Comparison of ENCODE assay signal across 9 cellular contexts in genomic region chr4:10107111-10108091, GRCh38. TPM values are rescaled to one million over a fixed set of nuclear protein-coding genes. Genes with fewer than 3 reads are reported as not detected.
A peak's percentile ranks its signal among the peaks of the same experiment; 100 is the strongest.
DNase-seq lines count a peak whose midpoint lies in the region; ATAC-seq and TF ChIP-seq lines count a peak whose summit lies in the region.
"Had no signal": no experiment of that assay in that cellular context is flagged by ENCODE, and none has a peak within 500 bp of the region (broad histone marks: within the 10 kb centered on the region; RNA-seq: fewer than 3 reads in every experiment).

No MANE protein-coding gene starts in this region.

- no peaks in the 10 kb centered on the region for H3K9me3 ChIP-seq in smooth muscle cell (replicated peaks; ENCODE audit: low read depth)

- no peaks in the 10 kb centered on the region for H3K27me3 Mint-ChIP-seq in activated T-cell treated with anti-CD3 and anti-CD28 coated beads, Interleukin-2, amount 50 U/mL, for 72 hours (ENCODE audit: low read depth)
- H3K27me3 Mint-ChIP-seq in glutamatergic neuron (ENCODE audit: unreplicated experiment), result peaks cover 12% of the 10 kb centered on the region

- H3F3A ChIP-seq in smooth muscle cell (ENCODE audit: low read depth), result peaks cover 35% of the 10 kb centered on the region

- peak overlapping the region; percentile 21 for H3K9ac ChIP-seq in smooth muscle cell (ENCODE audit: low read depth)

- no peak for ATAC-seq in activated T-cell treated with anti-CD3 and anti-CD28 coated beads, Interleukin-2, amount 50 U/mL, for 72 hours (replicated peaks in 1 of 2)
- no peak for ATAC-seq in HG02840 (IDR thresholded peaks at IDR 0.05; ENCODE audit: low FRiP score, unreplicated experiment)

- H3K27me3 ChIP-seq in smooth muscle cell (ENCODE audit: low read depth), result no peaks in the 10 kb centered on the region

- peaks cover 94% of the 10 kb centered on the region for H3K79me2 ChIP-seq in smooth muscle cell (ENCODE audit: low read depth)

- 63% methylated on average over 19 of the region's 19 CpGs for WGBS in smooth muscle cell (ENCODE audit: low lambda C conversion rate)

- H3K36me3 ChIP-seq in smooth muscle cell (ENCODE audit: low read depth), result no peaks in the 10 kb centered on the region

- H3K4me1 ChIP-seq in smooth muscle cell (ENCODE audit: low read depth), result peaks cover 55% of the 10 kb centered on the region

- no peak overlapping the region for H3K4me3 ChIP-seq in smooth muscle cell

- DNase-seq in H4 (ENCODE audit: low spot score) (peak; percentile 39), glutamatergic neuron (no peak), smooth muscle cell (lab: John Stamatoyannopoulos, UW; ENCODE audit: unreplicated experiment) (no peak), NCI-H1105 treated with DMSO at 0.1 percent for 48 hours (lab: John Stamatoyannopoulos, UW) (no peak), epidermal melanocyte (ENCODE audit: insufficient read length, low spot score) (no peak)
- no peak for DNase-seq in activated T-cell treated with anti-CD3 and anti-CD28 coated beads, Interleukin-2, amount 50 U/mL, for 72 hours
- DNase-seq in effector CD8-positive, alpha-beta T cell (lab: John Stamatoyannopoulos, UW), result no peak

- H3K27ac Mint-ChIP-seq in activated T-cell treated with anti-CD3 and anti-CD28 coated beads, Interleukin-2, amount 50 U/mL, for 72 hours, result peak overlapping the region; percentile 79
- peak overlapping the region; percentile 64 for H3K27ac Mint-ChIP-seq in glutamatergic neuron (ENCODE audit: unreplicated experiment)

- H3K4me2 ChIP-seq in smooth muscle cell, result peak overlapping the region; percentile 27

- H3K27ac ChIP-seq in smooth muscle cell (ENCODE audit: low read depth), result peak overlapping the region; percentile 89
- H3K27ac ChIP-seq: VCaP had no signal

- peaks cover 19 to 30% of the 10 kb centered on the region in 2 donors for H3K36me3 Mint-ChIP-seq in activated T-cell treated with anti-CD3 and anti-CD28 coated beads, Interleukin-2, amount 50 U/mL, for 72 hours (ENCODE audit: insufficient read depth in 2 of 2)
- H3K36me3 Mint-ChIP-seq in glutamatergic neuron (ENCODE audit: unreplicated experiment), result no peaks in the 10 kb centered on the region

- peak overlapping the region; percentile 81 to 84 for H3K4me3 Mint-ChIP-seq in activated T-cell treated with anti-CD3 and anti-CD28 coated beads, Interleukin-2, amount 50 U/mL, for 72 hours
- peak overlapping the region; percentile 64 for H3K4me3 Mint-ChIP-seq in glutamatergic neuron (ENCODE audit: unreplicated experiment)

- no peak overlapping the region for H2AFZ ChIP-seq in smooth muscle cell (ENCODE audit: low read depth)

- H4K20me1 ChIP-seq in smooth muscle cell (ENCODE audit: low read depth), result peaks cover 100% of the 10 kb centered on the region

- peaks cover 100% of the 10 kb centered on the region for H3K4me1 Mint-ChIP-seq in activated T-cell treated with anti-CD3 and anti-CD28 coated beads, Interleukin-2, amount 50 U/mL, for 72 hours (ENCODE audit: low read depth)
- peaks cover 36% of the 10 kb centered on the region for H3K4me1 Mint-ChIP-seq in glutamatergic neuron (ENCODE audit: low read depth, unreplicated experiment)

- H3K9me3 Mint-ChIP-seq in activated T-cell treated with anti-CD3 and anti-CD28 coated beads, Interleukin-2, amount 50 U/mL, for 72 hours, result no peaks in the 10 kb centered on the region
- H3K9me3 Mint-ChIP-seq in glutamatergic neuron (ENCODE audit: unreplicated experiment), result peaks cover 7% of the 10 kb centered on the region

- TF ChIP-seq CTCF in glutamatergic neuron (IDR thresholded peaks at IDR 0.05; ENCODE audit: partially characterized antibody, unreplicated experiment), result no peak
- no peak for TF ChIP-seq CTCF in smooth muscle cell (IDR thresholded peaks at IDR 0.05; ENCODE audit: borderline replicate concordance, insufficient read depth, poor library complexity, severe bottlenecking)

RNA-seq across cellular contexts. Expression of gene WDR1, which starts 9.2 kb away (rescaled TPM):
- 189 and 209 TPM in 2 replicates for total RNA-seq in H4 (2014; rRNA removed; shearing (Covaris generic))
- total RNA-seq in activated T-cell treated with anti-CD3 and anti-CD28 coated beads, Interleukin-2, amount 50 U/mL, for 72 hours, result 100 to 1,000 TPM; 304 to 326 TPM
- total RNA-seq in glutamatergic neuron (ENCODE audit: unreplicated experiment) (161 TPM), smooth muscle cell (224 and 259 TPM in 2 replicates)
- 273 and 283 TPM in 2 replicates for polyA plus RNA-seq in smooth muscle cell
